31 cellular contexts compared by ENCODE assay signal in genomic region chr3:48238506-48239085, GRCh38. TPM values are rescaled to one million over a fixed set of nuclear protein-coding genes. Genes with fewer than 3 reads are reported as not detected.
DNase-seq lines count a peak whose midpoint lies in the region; FAIRE-seq and TF ChIP-seq lines count a peak whose summit lies in the region.
"Had no signal": no experiment of that assay in that cellular context is flagged by ENCODE, and none has a peak within 500 bp of the region (broad histone marks: within the 10 kb centered on the region; RNA-seq: fewer than 3 reads in every experiment).

No MANE protein-coding gene starts in this region.

- TF ChIP-seq CTCF in neural crest cell (conservative IDR thresholded peaks at IDR 0.05): no peak
- no peak for TF ChIP-seq CTCF in sigmoid colon (IDR thresholded peaks at IDR 0.05)

- peak overlapping the region; percentile 27 for H3K4me3 Mint-ChIP-seq in neural crest cell
- H3K4me3 Mint-ChIP-seq: CD14-positive monocyte, GM23338, HFFc6 had no signal

- H3K27me3 Mint-ChIP-seq in neural crest cell (ENCODE audit: low read depth): no peaks in the 10 kb centered on the region
- H3K27me3 Mint-ChIP-seq: CD8-positive, alpha-beta memory T cell had no signal

- no peaks in the 10 kb centered on the region for H3K36me3 Mint-ChIP-seq in neural crest cell (ENCODE audit: low read depth)
- H3K36me3 Mint-ChIP-seq: CD14-positive monocyte had no signal

- H3K36me3 ChIP-seq in sigmoid colon: no peaks in the 10 kb centered on the region
- H3K36me3 ChIP-seq: BE2C, HAP-1, MG63 had no signal

- no peaks in the 10 kb centered on the region for H3K9me3 ChIP-seq in sigmoid colon
- H3K9me3 ChIP-seq: BE2C, HAP-1, MG63 had no signal

- H3K27ac Mint-ChIP-seq in neural crest cell (ENCODE audit: unreplicated experiment): no peak overlapping the region
- H3K27ac Mint-ChIP-seq: HFFc6 had no signal

- H3K4me3 ChIP-seq in sigmoid colon: no peak overlapping the region
- H3K4me3 ChIP-seq: GM23338, HAP-1, MG63, PC-9 had no signal

- FAIRE-seq in GM12891 (lab: Jason Lieb, UNC): no peak
- FAIRE-seq: GM18507 had no signal

- H3K27me3 ChIP-seq in sigmoid colon: no peaks in the 10 kb centered on the region
- H3K27me3 ChIP-seq: BE2C, MG63 had no signal

- H3K27ac ChIP-seq in sigmoid colon: no peak overlapping the region
- H3K27ac ChIP-seq: PC-9 had no signal

- TF ChIP-seq POLR2A in sigmoid colon (IDR thresholded peaks at IDR 0.05) (no peak), GM12891 (IDR thresholded peaks at IDR 0.05; ENCODE audit: low read depth, low read length) (no peak)

- H3K4me1 ChIP-seq in sigmoid colon: peaks cover 0 to 23% (median 18%) of the 10 kb centered on the region in 4 donors

- peak; percentile 19 for DNase-seq in activated effector memory CD4-positive, alpha-beta T cell treated with anti-CD3 and anti-CD28 coated beads, Interleukin-2, amount 50 U/mL, for 16 hours
- DNase-seq in activated effector memory CD4-positive, alpha-beta T cell treated with Interleukin-2 at 50 U/mL for 16 hours: no peak
- DNase-seq in neural crest cell (ENCODE audit: low read depth, low spot score) (no peak), sigmoid colon (peak; percentile 45), GM12891 (ENCODE audit: insufficient read length, low spot score) (no peak), COLO668 (lab: John Stamatoyannopoulos, UW; ENCODE audit: unreplicated experiment) (no peak), GM19238 (ENCODE audit: insufficient read length, low spot score) (no peak)
- DNase-seq: 8988T; ACHN; BE2C; Calu3; CD8-positive, alpha-beta memory T cell; DMS153; DND-41; HFFc6; KBM-7; MG63; NCI-H1105 treated with DMSO at 0.1 percent for 48 hours; NCI-H146; NCI-H2029 treated with DMSO at 0.1 percent for 48 hours; NCI-H2227 treated with DMSO at 0.1 percent for 48 hours; NCI-H526 treated with DMSO at 0.1 percent for 48 hours; PC-9; RPMI8226; SHP77 had no signal

- no peaks in the 10 kb centered on the region for H3K9me3 Mint-ChIP-seq in neural crest cell
- H3K9me3 Mint-ChIP-seq: CD8-positive, alpha-beta memory T cell; HFFc6 had no signal

- 76 to 91% methylated on average over 15 of the region's 15 CpGs for WGBS in sigmoid colon, 2 donors

- peaks cover 30% of the 10 kb centered on the region for H3K4me1 Mint-ChIP-seq in neural crest cell

- no peak for TF ChIP-seq EP300 in sigmoid colon (IDR thresholded peaks at IDR 0.05)

- intact Hi-C loops in sigmoid colon (cut with DNase I): no loop called here

TF ChIP-seq in GM12891, 5 proteins besides CTCF, POLR2A, EP300 and RAD21:
- no peak for TF ChIP-seq POU2F2 (IDR thresholded peaks at IDR 0.05; ENCODE audit: low read depth, low read length)

RNA-seq across cellular contexts. Expression of gene ZNF589, which starts 2.3 kb away (rescaled TPM):
- total RNA-seq in neural crest cell: 32.6 and 33.2 TPM in 2 replicates
- 10 to 100 TPM in 2 of 4 donors, 1 to 10 TPM in 2; 5.7 to 24.1 (median 10.8) TPM for total RNA-seq in sigmoid colon
- polyA plus RNA-seq in sigmoid colon: 1 to 10 TPM; 1.2 to 8.1 (median 1.8) TPM
- 19.0 TPM for polyA plus RNA-seq in GM12891 (2012; ENCODE audit: low read depth, missing spikeins)

RNA-seq across cellular contexts. Expression of gene CAMP, which starts 15.3 kb away (rescaled TPM):
- total RNA-seq in neural crest cell (not detected in 2 replicates), sigmoid colon (1 to 10 TPM in 1 of 4 donors, not detected in 3; 1.1 TPM)
- 1 to 10 TPM in 1 of 3 donors, not detected in 2; 1.2 TPM for polyA plus RNA-seq in sigmoid colon
- polyA plus RNA-seq in GM12891 (2012; ENCODE audit: low read depth, missing spikeins): 4.6 TPM
- total RNA-seq: Calu3; CD8-positive, alpha-beta memory T cell; GM23338; HFFc6; NCI-H460; PC-9; SK-MEL-5 had no signal
- polyA plus RNA-seq: CD8-positive, alpha-beta memory T cell; GM23338 had no signal

RNA-seq across cellular contexts. Expression of gene CDC25A, which starts 50.4 kb away (rescaled TPM):
- 58.4 and 63.0 TPM in 2 replicates for total RNA-seq in neural crest cell
- total RNA-seq in sigmoid colon: 1 to 10 TPM in 1 of 4 donors, under 1 TPM in 2, not detected in 1; 0.27 to 3.9 (median 0.28) TPM
- 1 to 10 TPM; 1.2 to 8.1 (median 3.9) TPM for polyA plus RNA-seq in sigmoid colon
- 9.7 TPM for polyA plus RNA-seq in GM12891 (2012; ENCODE audit: low read depth, missing spikeins)
- polyA plus RNA-seq: CD8-positive, alpha-beta memory T cell had no signal

Comparison
In these comparisons a context has a peak if more than half of its experiments do, and no peak if none do; other contexts are left out.
1. DNase-seq: peak in activated effector memory CD4-positive, alpha-beta T cell treated with anti-CD3 and anti-CD28 coated beads, Interleukin-2, amount 50 U/mL, for 16 hours (single experiment) and sigmoid colon (single experiment); none in activated effector memory CD4-positive, alpha-beta T cell treated with Interleukin-2 at 50 U/mL for 16 hours (single experiment), neural crest cell (single experiment), GM12891 (single experiment), COLO668 (single experiment) and GM19238 (single experiment).
2. RNA of gene CDC25A, which starts 50.4 kb away (total RNA-seq): 58.4 to 63.0 TPM in neural crest cell; 0.27 to 3.9 TPM in sigmoid colon; every median in the first group is over 10 times any median in the second.